Comparison of ENCODE assay signal across 6 cellular contexts in the genomic region with DNA sequence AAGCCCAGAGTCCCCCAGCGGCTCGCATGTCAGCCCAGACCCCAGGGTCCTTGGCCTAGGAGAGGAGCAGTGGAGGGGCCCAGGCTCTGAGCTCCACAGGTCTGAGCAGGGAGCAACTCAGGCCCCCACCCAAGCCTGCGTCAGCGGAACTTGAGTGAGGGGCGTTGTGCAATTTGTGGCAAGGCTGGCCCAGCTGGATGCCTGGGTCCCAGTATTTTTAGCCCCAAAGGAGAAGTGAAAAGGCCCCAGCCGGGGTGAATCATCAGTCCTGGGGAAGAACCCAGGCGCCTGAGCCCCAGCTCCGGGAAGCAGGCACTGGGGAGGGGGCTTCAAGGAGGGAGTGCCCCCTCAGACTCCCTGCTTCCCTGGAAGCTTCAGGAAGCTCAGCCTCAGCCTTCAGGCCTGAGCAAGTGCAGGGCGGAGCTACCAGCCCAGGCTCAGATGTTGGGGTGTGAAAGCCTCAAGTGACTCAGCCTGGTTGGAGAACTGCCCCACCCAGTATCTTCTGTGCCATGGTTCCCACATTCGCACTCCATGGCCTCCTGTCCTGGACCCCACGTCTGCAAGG. TPM values are rescaled to one million over a fixed set of nuclear protein-coding genes. Genes with fewer than 3 reads are reported as not detected.
DNase-seq lines count a peak whose midpoint lies in the region; ATAC-seq and TF ChIP-seq lines count a peak whose summit lies in the region.

No MANE protein-coding gene starts in this region.

- intact Hi-C loops in Caco-2 (cut with micrococcal nuclease; ENCODE audit: unreplicated experiment), result loop anchor here (5.0 kb wide), 1 partner anchor 271 kb away; the partner anchor contains the start of gene PAK4

- H3K4me3 ChIP-seq in Caco-2 (ENCODE audit: low read depth, low read length) (no peak overlapping the region), fibroblast of lung (replicated peaks in 1 of 4; ENCODE audit: control extremely low read depth in 1 of 4, insufficient read depth in 1 of 4, low read depth in 3 of 4, low read length in 4 of 4) (peak overlapping the region in 1 of 4 experiments; percentile 1)

- H3K9me3 Mint-ChIP-seq in Caco-2 (ENCODE audit: unreplicated experiment), result no peaks in the 10 kb centered on the region

- no peaks in the 10 kb centered on the region for H3K27me3 ChIP-seq in Caco-2 (replicated peaks; ENCODE audit: control insufficient read depth, insufficient read depth, low read length)
- H3K27me3 ChIP-seq in fibroblast of lung (ENCODE audit: control insufficient read depth, insufficient read depth, low read length), result no peaks in the 10 kb centered on the region

- ATAC-seq in HG02870 (IDR thresholded peaks at IDR 0.05; ENCODE audit: unreplicated experiment) (no peak), HG03039 (IDR thresholded peaks at IDR 0.05; ENCODE audit: unreplicated experiment) (no peak)

- H3K4me1 Mint-ChIP-seq in Caco-2 (ENCODE audit: low read depth, unreplicated experiment), result peaks cover 34% of the 10 kb centered on the region

- peak overlapping the region; percentile 49 for H3K4me3 Mint-ChIP-seq in Caco-2 (ENCODE audit: unreplicated experiment)

- H3K9me3 ChIP-seq in Caco-2, result no peaks in the 10 kb centered on the region
- no peaks in the 10 kb centered on the region for H3K9me3 ChIP-seq in fibroblast of lung (ENCODE audit: control insufficient read depth, insufficient read depth, low read depth, low read length)

- no peaks in the 10 kb centered on the region; the same call in none of the 2 replicates for H3K36me3 ChIP-seq in Caco-2 (ENCODE audit: control insufficient read depth, insufficient read depth, low read length)
- H3K36me3 ChIP-seq in fibroblast of lung (ENCODE audit: control insufficient read depth, insufficient read depth, low read length), result peaks cover 10% of the 10 kb centered on the region

- no peak overlapping the region for H2AFZ ChIP-seq in fibroblast of lung (ENCODE audit: low read length)

- peak overlapping the region; percentile 84 for H3K27ac Mint-ChIP-seq in Caco-2 (ENCODE audit: unreplicated experiment)

- BruUV-seq in Caco-2 (replicated peaks; lab: Mats Ljungman, UMichigan), result TSS peak; percentile 33

- peak overlapping the region; percentile 16 for H3K4me2 ChIP-seq in fibroblast of lung (ENCODE audit: extremely low read depth, insufficient read depth, low read length)

- peak overlapping the region; percentile 83 for H3K27ac ChIP-seq in fibroblast of lung (ENCODE audit: insufficient read depth, low read length)

- DNase-seq in Caco-2 (peak; percentile 63 to 77), T1000 (lab: John Stamatoyannopoulos, UW) (peak; percentile 58), fibroblast of lung (ENCODE audit: low read depth in 2 of 2) (peak; percentile 74 to 95)
- peak; percentile 57 for DNase-seq in stimulated activated CD4-positive, alpha-beta T cell treated with anti-CD3 and anti-CD28 coated beads, Interleukin-1b, Interleukin-23, amount 100 ng/mL, for 48 hours

- no peak for TF ChIP-seq CTCF in Caco-2 (IDR thresholded peaks at IDR 0.05; ENCODE audit: insufficient read depth in 1 of 2, low read depth in 1 of 2, low read length in 1 of 2, severe bottlenecking in 1 of 2, unreplicated experiment in 1 of 2)
- no peak for TF ChIP-seq CTCF in fibroblast of lung (conservative IDR thresholded peaks at IDR 0.05 in 1 of 2, IDR thresholded peaks at IDR 0.05 in 1 of 2; ENCODE audit: low read depth in 1 of 2, low read length in 2 of 2)

- peaks cover 2% of the 10 kb centered on the region for H3K79me2 ChIP-seq in fibroblast of lung (ENCODE audit: control insufficient read depth, insufficient read depth, low read length)

- H3K27me3 Mint-ChIP-seq in Caco-2 (ENCODE audit: insufficient read depth, unreplicated experiment), result no peaks in the 10 kb centered on the region

- H4K20me1 ChIP-seq in fibroblast of lung (ENCODE audit: control insufficient read depth, extremely low read depth, insufficient read depth, low read length), result no peaks in the 10 kb centered on the region

- peaks cover 67% of the 10 kb centered on the region for H3K36me3 Mint-ChIP-seq in Caco-2 (ENCODE audit: insufficient read depth, unreplicated experiment)

- H3K4me1 ChIP-seq in Caco-2 (peaks cover 52% of the 10 kb centered on the region), fibroblast of lung (ENCODE audit: control insufficient read depth, extremely low read depth, insufficient read depth, low read length) (peaks cover 32% of the 10 kb centered on the region)

- peak overlapping the region; percentile 54 for H3K9ac ChIP-seq in fibroblast of lung (ENCODE audit: insufficient read depth, low read length)

- CTCF ChIA-PET in Caco-2 (lab: Charles Lee), result interaction anchor here (0.6 to 2.9 kb wide), 12 partner anchors 10 to 845 kb away, joined by 3 to 52 read pairs (median 8); partner anchors contain the start of genes PLEKHG2, RPS16, SAMD4B and ZFP36

- POLR2A ChIA-PET in Caco-2 (lab: Charles Lee), result interaction anchor here (0.6 to 2.3 kb wide), 7 partner anchors 10 to 573 kb away, joined by 3 to 28 read pairs (median 11); partner anchors contain the start of genes PSMC4, RPS16, SAMD4B and ZFP36

RNA-seq across cellular contexts. Expression of gene MED29, which starts 7.2 kb away (rescaled TPM):
- total RNA-seq in Caco-2 (2022) (50.3 and 50.8 TPM in 2 replicates), fibroblast of lung (15.4 and 23.0 TPM in 2 replicates)
- 28.9 and 37.0 TPM in 2 replicates for polyA plus RNA-seq in fibroblast of lung
- 25.6 and 31.1 TPM in 2 replicates for polyA plus RNA-seq in fibroblast of lung (2012)
- 77.9 and 123 TPM in 2 replicates for polyA minus RNA-seq in fibroblast of lung (ENCODE audit: low replicate concordance)

RNA-seq across cellular contexts. Expression of gene PAF1, which starts 7.5 kb away (rescaled TPM):
- total RNA-seq in Caco-2 (2022), result 57.9 and 59.0 TPM in 2 replicates
- total RNA-seq in fibroblast of lung, result 38.8 and 46.4 TPM in 2 replicates
- 65.5 and 87.2 TPM in 2 replicates for polyA plus RNA-seq in fibroblast of lung
- 56.2 and 73.7 TPM in 2 replicates for polyA plus RNA-seq in fibroblast of lung (2012)
- 28.3 and 42.1 TPM in 2 replicates for polyA minus RNA-seq in fibroblast of lung (ENCODE audit: low replicate concordance)

RNA-seq across cellular contexts. Expression of gene ZFP36, which starts 8.3 kb away (rescaled TPM):
- 25.8 and 29.7 TPM in 2 replicates for total RNA-seq in Caco-2 (2022)
- total RNA-seq in fibroblast of lung, result 3.1 and 5.6 TPM in 2 replicates
- polyA plus RNA-seq in fibroblast of lung, result 11.4 and 37.3 TPM in 2 replicates
- 50.8 and 140 TPM in 2 replicates for polyA plus RNA-seq in fibroblast of lung (2012)
- 39.7 and 43.5 TPM in 2 replicates for polyA minus RNA-seq in fibroblast of lung (ENCODE audit: low replicate concordance)

RNA-seq across cellular contexts. Expression of gene PLEKHG2, which starts 14.1 kb away (rescaled TPM):
- total RNA-seq in Caco-2 (2022) (49.8 and 64.1 TPM in 2 replicates), fibroblast of lung (12.1 and 13.7 TPM in 2 replicates)
- 10.1 and 13.1 TPM in 2 replicates for polyA plus RNA-seq in fibroblast of lung
- polyA plus RNA-seq in fibroblast of lung (2012), result 22.6 and 39.1 TPM in 2 replicates
- polyA minus RNA-seq in fibroblast of lung (ENCODE audit: low replicate concordance), result 65.6 and 475 TPM in 2 replicates

RNA-seq across cellular contexts. Expression of gene RPS16, which starts 37.4 kb away (rescaled TPM):
- total RNA-seq in Caco-2 (2022), result 2,801 and 3,019 TPM in 2 replicates
- total RNA-seq in fibroblast of lung, result 149 and 271 TPM in 2 replicates
- 1,704 and 1,950 TPM in 2 replicates for polyA plus RNA-seq in fibroblast of lung
- polyA plus RNA-seq in fibroblast of lung (2012), result 3,009 and 3,161 TPM in 2 replicates
- polyA minus RNA-seq in fibroblast of lung (ENCODE audit: low replicate concordance), result 1,774 and 1,797 TPM in 2 replicates
